Comparison of ENCODE assay signal across 8 cellular contexts in the genomic region with DNA sequence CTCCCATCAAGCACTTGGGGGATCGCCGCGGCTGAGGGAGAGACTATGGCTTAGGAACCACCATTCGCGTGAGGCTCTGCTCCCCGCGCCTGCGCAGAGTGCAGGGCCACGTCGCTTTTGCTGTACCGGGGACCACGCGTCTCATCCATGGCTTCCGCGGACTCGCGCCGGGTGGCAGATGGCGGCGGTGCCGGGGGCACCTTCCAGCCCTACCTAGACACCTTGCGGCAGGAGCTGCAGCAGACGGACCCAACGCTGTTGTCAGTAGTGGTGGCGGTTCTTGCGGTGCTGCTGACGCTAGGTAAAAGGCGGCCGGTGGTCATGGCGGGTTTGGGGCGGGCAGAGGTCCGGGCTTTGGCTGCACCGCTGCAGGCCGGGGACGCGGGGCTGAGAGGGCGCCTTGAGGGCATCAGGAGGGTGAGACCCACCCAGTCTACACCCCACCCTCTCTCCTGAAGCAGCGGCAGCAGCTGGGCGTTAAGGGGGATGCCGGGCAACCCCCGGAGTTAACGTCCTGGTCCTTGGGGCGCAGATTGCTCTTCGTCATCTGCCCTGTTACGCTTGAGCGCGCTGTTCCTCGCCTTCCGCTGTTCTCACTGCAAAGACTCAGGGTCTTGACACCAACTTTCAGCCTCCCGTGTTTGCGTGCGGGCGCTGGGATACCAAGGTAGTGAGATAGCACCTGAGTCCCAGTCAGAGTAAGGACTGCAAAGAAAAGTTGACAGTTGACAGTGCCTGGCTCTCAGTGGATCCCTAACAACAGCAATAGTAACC. TPM values are rescaled to one million over a fixed set of nuclear protein-coding genes. Genes with fewer than 3 reads are reported as not detected.
DNase-seq lines count a peak whose midpoint lies in the region; ATAC-seq lines count a peak whose summit lies in the region.

A gene with protein sequence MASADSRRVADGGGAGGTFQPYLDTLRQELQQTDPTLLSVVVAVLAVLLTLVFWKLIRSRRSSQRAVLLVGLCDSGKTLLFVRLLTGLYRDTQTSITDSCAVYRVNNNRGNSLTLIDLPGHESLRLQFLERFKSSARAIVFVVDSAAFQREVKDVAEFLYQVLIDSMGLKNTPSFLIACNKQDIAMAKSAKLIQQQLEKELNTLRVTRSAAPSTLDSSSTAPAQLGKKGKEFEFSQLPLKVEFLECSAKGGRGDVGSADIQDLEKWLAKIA (plus strand): TSS at position 114 of the 774 bp plus-strand sequence. CDS start 34 bp downstream, at position 148.

- no peaks in the 10 kb centered on the region for H3K27me3 ChIP-seq in effector memory CD4-positive, alpha-beta T cell (replicated peaks; ENCODE audit: control insufficient read depth, insufficient read depth, low read length, poor library complexity, severe bottlenecking)

- peak within 1 kb of the TSS; percentile 80 for H3K27ac ChIP-seq in effector memory CD4-positive, alpha-beta T cell (ENCODE audit: insufficient read depth, low read length, poor library complexity, severe bottlenecking)

- H3K4me3 ChIP-seq in effector memory CD4-positive, alpha-beta T cell (ENCODE audit: insufficient read depth, low read depth, low read length, poor library complexity, severe bottlenecking) = peak within 1 kb of the TSS; percentile 89

- peak; percentile 96 for ATAC-seq in GM21360 (IDR thresholded peaks at IDR 0.05; ENCODE audit: unreplicated experiment)

- H3K9me3 ChIP-seq in effector memory CD4-positive, alpha-beta T cell (ENCODE audit: control insufficient read depth, low read length) = no peaks in the 10 kb centered on the region

- peaks cover 10% of the 10 kb centered on the region for H3K36me3 ChIP-seq in effector memory CD4-positive, alpha-beta T cell (ENCODE audit: control insufficient read depth, insufficient read depth, low read length)

- peak; percentile 97 for DNase-seq in COLO829 (ENCODE audit: low spot score)
- peak; percentile 95 for DNase-seq in HT-29 (ENCODE audit: low spot score)
- DNase-seq in NK-92 treated with Interleukin-12 subunit alpha and Interleukin-12 subunit beta, amount 100 ng/mL, for 24 hours (lab: John Stamatoyannopoulos, UW) = peak; percentile 96
- DNase-seq in activated CD8-positive, alpha-beta memory T cell treated with anti-CD3 and anti-CD28 coated beads for 24 hours = peak; percentile 97
- DNase-seq in effector memory CD4-positive, alpha-beta T cell = peak; percentile 93 to 94 (median 93)
- DNase-seq in medulla oblongata (ENCODE audit: extremely low spot score) = peak; percentile 98
- DNase-seq in stimulated activated CD4-positive, alpha-beta T cell treated with anti-CD3 and anti-CD28 coated beads, TNF-alpha, amount 100 ng/mL, for 48 hours (ENCODE audit: low read depth in 3 of 3) = peak; percentile 90 to 96 (median 93)

- H3K4me1 ChIP-seq in effector memory CD4-positive, alpha-beta T cell (ENCODE audit: control insufficient read depth, insufficient read depth, low read length, poor library complexity, severe bottlenecking) = peaks cover 14% of the 10 kb centered on the region

RNA-seq across cellular contexts. Expression of the gene that starts here (rescaled TPM):
- total RNA-seq in HT-29 (2014; rRNA removed; shearing (Covaris generic)) = 69.7 and 74.8 TPM in 2 replicates

Comparison
In these comparisons a context has a peak if more than half of its experiments do, and no peak if none do; other contexts are left out.
1. Peak in every context shown above with its lines: DNase-seq, ATAC-seq, H3K4me3 ChIP-seq and H3K27ac ChIP-seq.